22 cellular contexts compared by ENCODE assay signal in the genomic region with DNA sequence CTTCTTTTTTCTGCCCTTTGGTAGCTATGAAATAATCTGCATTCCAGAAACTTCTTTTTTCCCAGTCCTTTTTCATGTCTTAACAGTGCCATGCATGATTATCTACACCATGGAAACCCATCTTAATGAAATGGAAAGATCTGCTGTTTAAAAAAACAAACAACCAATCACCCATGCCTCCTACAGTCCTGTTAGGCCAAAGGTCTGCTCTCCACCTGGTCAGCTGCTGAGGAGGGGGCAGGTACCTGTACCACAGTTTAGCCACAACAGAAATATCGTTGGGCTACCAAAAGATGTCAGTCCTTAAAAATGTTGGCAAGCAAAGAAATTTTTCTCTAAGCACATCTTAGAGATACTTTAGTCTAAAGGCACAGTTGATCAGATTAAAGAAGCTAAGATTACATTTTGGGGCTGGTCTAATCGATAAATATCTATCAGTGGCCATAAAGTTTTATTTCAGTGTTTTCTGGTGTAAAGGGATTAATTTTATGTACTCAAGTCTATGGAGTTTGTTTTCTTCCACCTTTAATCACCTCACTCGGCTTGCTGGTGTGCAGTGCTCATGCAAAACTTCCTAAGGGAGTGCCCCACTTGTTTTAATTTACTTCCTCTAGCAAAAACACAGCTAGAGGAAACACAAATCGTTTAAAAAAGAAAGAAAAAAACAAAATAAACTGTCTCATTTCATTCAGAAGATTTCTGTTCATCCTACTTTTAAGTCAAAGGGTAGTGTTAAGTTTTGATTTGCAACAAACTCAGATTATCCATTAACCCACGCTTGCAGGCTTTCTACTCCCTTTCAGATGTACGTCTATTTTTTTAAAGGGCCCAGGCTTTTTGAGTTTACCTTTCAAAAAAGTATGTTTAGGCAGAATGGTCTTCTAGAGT.
DNase-seq lines count a peak whose midpoint lies in the region; ATAC-seq, FAIRE-seq and TF ChIP-seq lines count a peak whose summit lies in the region.
"Had no signal": no experiment of that assay in that cellular context is flagged by ENCODE, and none has a peak within 500 bp of the region (broad histone marks: within the 10 kb centered on the region; RNA-seq: fewer than 3 reads in every experiment).

No MANE protein-coding gene starts in this region.

- H3K36me3 Mint-ChIP-seq in activated naive CD4-positive, alpha-beta T cell treated with anti-CD3 and anti-CD28 coated beads, Interleukin-2, amount 50 U/mL, for 24 hours: no peaks in the 10 kb centered on the region
- peaks cover 0 to 9% (median 4%) of the 10 kb centered on the region in 3 donors for H3K36me3 Mint-ChIP-seq in naive thymus-derived CD8-positive, alpha-beta T cell
- H3K36me3 Mint-ChIP-seq: CD4-positive, alpha-beta memory T cell; stimulated activated memory B cell treated with anti-CD40 and anti-IgM and Interleukin-4, amounts not matched to agents 10 μg/mL and 1 μg/mL and 100 μg/mL, for 72 hours had no signal

- H3K9me3 ChIP-seq in gastrocnemius medialis: no peaks in the 10 kb centered on the region
- H3K9me3 ChIP-seq: prostate gland, upper lobe of left lung had no signal

- intact Hi-C loops in gastrocnemius medialis (cut with DNase I; ENCODE audit: low total_unique reads): no loop called here

- TF ChIP-seq CTCF in gastrocnemius medialis (IDR thresholded peaks at IDR 0.05 in 4 of 5, conservative IDR thresholded peaks at IDR 0.05 in 1 of 5): no peak

- in situ Hi-C loops in gastrocnemius medialis (cut with MboI; ENCODE audit: low sequenced_read_pairs in 4 of 4): loop anchor here in 2 of 4 donors (25.0 kb wide), 2 partner anchors 138 to 663 kb away; no protein-coding TSS in a partner anchor

- no peak overlapping the region for H3K4me3 Mint-ChIP-seq in activated naive CD4-positive, alpha-beta T cell treated with anti-CD3 and anti-CD28 coated beads, Interleukin-2, amount 50 U/mL, for 24 hours
- peak overlapping the region in 8 of 10 donors; percentile 2 to 57 (median 26) for H3K4me3 Mint-ChIP-seq in naive thymus-derived CD8-positive, alpha-beta T cell
- H3K4me3 Mint-ChIP-seq: activated CD4-positive, alpha-beta T cell treated with anti-CD3 and anti-CD28 coated beads, Interleukin-2, amount 10 ng/mL, durations not matched to agents 7 days and 5 days; stimulated activated memory B cell treated with anti-CD40 and anti-IgM and Interleukin-4, amounts not matched to agents 10 μg/mL and 1 μg/mL and 100 μg/mL, for 72 hours had no signal

- H3K27ac ChIP-seq in gastrocnemius medialis: peak overlapping the region in 2 of 4 donors; percentile 7 to 45
- H3K27ac ChIP-seq: prostate gland, SK-N-MC, upper lobe of left lung had no signal

- TF ChIP-seq POLR2A in gastrocnemius medialis (IDR thresholded peaks at IDR 0.05): no peak

- H3K4me3 ChIP-seq in gastrocnemius medialis: no peak overlapping the region
- H3K4me3 ChIP-seq: K562, prostate gland, SK-N-MC, upper lobe of left lung had no signal

- no peak for ATAC-seq in naive thymus-derived CD8-positive, alpha-beta T cell
- ATAC-seq in HG03196 (IDR thresholded peaks at IDR 0.05; ENCODE audit: unreplicated experiment): no peak
- ATAC-seq in gastrocnemius medialis: no peak
- ATAC-seq in GM18520 (IDR thresholded peaks at IDR 0.05; ENCODE audit: unreplicated experiment): no peak
- ATAC-seq: left cardiac atrium; stimulated activated memory B cell treated with anti-CD40 and anti-IgM and Interleukin-4, amounts not matched to agents 10 μg/mL and 1 μg/mL and 100 μg/mL, for 72 hours had no signal

- no peak for DNase-seq in activated naive CD4-positive, alpha-beta T cell (lab: John Stamatoyannopoulos, UW)
- peak in 1 of 10 donors; percentile 6 for DNase-seq in naive thymus-derived CD8-positive, alpha-beta T cell
- DNase-seq in dermis blood vessel endothelial cell (no peak), gastrocnemius medialis (no peak)
- DNase-seq: activated CD4-positive, alpha-beta T cell treated with anti-CD3 and anti-CD28 coated beads, Interleukin-2, amount 10 ng/mL, durations not matched to agents 7 days and 5 days; aorta; CD4-positive, alpha-beta memory T cell; hypothalamus; left cardiac atrium; NCI-H2081 treated with DMSO at 0.1 percent for 48 hours; NCI-H69; stimulated activated CD4-positive, alpha-beta T cell treated with anti-CD3 and anti-CD28 coated beads, Interleukin-12 subunit alpha, Interleukin-12 subunit beta, amount 100 ng/mL, for 4 hours; upper lobe of left lung had no signal

- peaks cover 26% of the 10 kb centered on the region for H3K4me1 Mint-ChIP-seq in activated naive CD4-positive, alpha-beta T cell treated with anti-CD3 and anti-CD28 coated beads, Interleukin-2, amount 50 U/mL, for 24 hours
- peaks cover 6 to 28% (median 24%) of the 10 kb centered on the region in 4 donors for H3K4me1 Mint-ChIP-seq in naive thymus-derived CD8-positive, alpha-beta T cell

- H3K36me3 ChIP-seq in gastrocnemius medialis: peaks cover 0 to 7% of the 10 kb centered on the region in 2 donors
- H3K36me3 ChIP-seq: prostate gland, upper lobe of left lung had no signal

- peaks cover 15 to 22% of the 10 kb centered on the region in 2 donors for H3K4me1 ChIP-seq in gastrocnemius medialis
- H3K4me1 ChIP-seq: prostate gland, upper lobe of left lung had no signal

- POLR2A ChIA-PET in naive thymus-derived CD8-positive, alpha-beta T cell (lab: Charles Lee): interaction anchor here (0.7 to 0.8 kb wide), 2 partner anchors 85 to 112 kb away, joined by 3 read pairs; no protein-coding TSS in a partner anchor

- H3K9me3 Mint-ChIP-seq in activated naive CD4-positive, alpha-beta T cell treated with anti-CD3 and anti-CD28 coated beads, Interleukin-2, amount 50 U/mL, for 24 hours: no peaks in the 10 kb centered on the region
- no peaks in the 10 kb centered on the region for H3K9me3 Mint-ChIP-seq in naive thymus-derived CD8-positive, alpha-beta T cell
- H3K9me3 Mint-ChIP-seq: activated CD4-positive, alpha-beta T cell treated with anti-CD3 and anti-CD28 coated beads, Interleukin-2, amount 10 ng/mL, durations not matched to agents 7 days and 5 days; CD4-positive, alpha-beta memory T cell; stimulated activated memory B cell treated with anti-CD40 and anti-IgM and Interleukin-4, amounts not matched to agents 10 μg/mL and 1 μg/mL and 100 μg/mL, for 72 hours had no signal

- H3K27me3 Mint-ChIP-seq in activated naive CD4-positive, alpha-beta T cell treated with anti-CD3 and anti-CD28 coated beads, Interleukin-2, amount 50 U/mL, for 24 hours: no peaks in the 10 kb centered on the region
- H3K27me3 Mint-ChIP-seq in naive thymus-derived CD8-positive, alpha-beta T cell: no peaks in the 10 kb centered on the region
- H3K27me3 Mint-ChIP-seq: activated CD4-positive, alpha-beta T cell treated with anti-CD3 and anti-CD28 coated beads, Interleukin-2, amount 10 ng/mL, durations not matched to agents 7 days and 5 days; CD4-positive, alpha-beta memory T cell; stimulated activated memory B cell treated with anti-CD40 and anti-IgM and Interleukin-4, amounts not matched to agents 10 μg/mL and 1 μg/mL and 100 μg/mL, for 72 hours had no signal

- no peaks in the 10 kb centered on the region for H3K27me3 ChIP-seq in gastrocnemius medialis
- H3K27me3 ChIP-seq: upper lobe of left lung had no signal

- H3K27ac Mint-ChIP-seq in activated naive CD4-positive, alpha-beta T cell treated with anti-CD3 and anti-CD28 coated beads, Interleukin-2, amount 50 U/mL, for 24 hours: peak overlapping the region; percentile 8
- H3K27ac Mint-ChIP-seq in naive thymus-derived CD8-positive, alpha-beta T cell: peak overlapping the region in 9 of 10 donors; percentile 1 to 88 (median 57)
- H3K27ac Mint-ChIP-seq: activated CD4-positive, alpha-beta T cell treated with anti-CD3 and anti-CD28 coated beads, Interleukin-2, amount 10 ng/mL, durations not matched to agents 7 days and 5 days; stimulated activated memory B cell treated with anti-CD40 and anti-IgM and Interleukin-4, amounts not matched to agents 10 μg/mL and 1 μg/mL and 100 μg/mL, for 72 hours had no signal

- FAIRE-seq in islet of Langerhans (lab: Jason Lieb, UNC): peak; percentile 97
- FAIRE-seq: endometrium, K562 had no signal
